Comparison of ENCODE assay signal across 21 cellular contexts in the genomic region with DNA sequence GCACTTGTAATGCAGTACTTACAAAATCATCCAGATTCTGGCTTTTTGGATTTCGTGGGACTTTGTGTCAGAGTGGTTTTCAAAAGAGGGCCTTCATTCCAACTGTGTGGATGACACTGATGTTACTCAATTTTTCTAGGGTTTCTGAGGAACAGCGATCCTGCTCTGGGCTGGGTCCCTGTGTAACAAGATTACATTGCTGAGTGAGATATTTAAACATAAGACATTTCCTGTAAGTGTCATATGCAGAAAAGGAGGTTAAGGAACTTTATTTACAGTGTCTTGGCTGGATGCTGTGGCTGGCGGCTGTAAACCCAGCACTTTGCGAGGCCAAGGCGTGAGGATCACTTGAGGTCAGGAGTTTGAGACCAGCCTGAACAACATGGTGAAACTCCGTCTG. TPM values are rescaled to one million over a fixed set of nuclear protein-coding genes. Genes with fewer than 3 reads are reported as not detected.
A peak's percentile ranks its signal among the peaks of the same experiment; 100 is the strongest.
DNase-seq lines count a peak whose midpoint lies in the region; ATAC-seq and TF ChIP-seq lines count a peak whose summit lies in the region.
"Had no signal": no experiment of that assay in that cellular context is flagged by ENCODE, and none has a peak within 500 bp of the region (broad histone marks: within the 10 kb centered on the region; RNA-seq: fewer than 3 reads in every experiment).

No MANE protein-coding gene starts in this region.

- H3K27ac Mint-ChIP-seq in CD14-positive monocyte (peak overlapping the region; percentile 33 to 69 (median 63)), HFFc6 (peak overlapping the region; percentile 5; the same call in 1 of the 2 replicates), natural killer cell (peak overlapping the region; percentile 89 to 90)
- no peak overlapping the region for H3K27ac Mint-ChIP-seq in activated T-helper 2 cell treated with anti-CD3 and anti-CD28 coated beads, Interferon-gamma antibody, Interleukin-2, Interleukin-4, amounts not matched to agents 10 μg/mL and 5 μg/mL and 100 μg/mL, durations not matched to agents 14 hours and 24 hours and 36 hours
- H3K27ac Mint-ChIP-seq: B cell had no signal

- no peaks in the 10 kb centered on the region for H3K27me3 Mint-ChIP-seq in CD14-positive monocyte (ENCODE audit: low read depth in 3 of 3)
- H3K27me3 Mint-ChIP-seq in HFFc6 (ENCODE audit: insufficient read depth), result no peaks in the 10 kb centered on the region
- H3K27me3 Mint-ChIP-seq in natural killer cell (ENCODE audit: low read depth in 2 of 2), result no peaks in the 10 kb centered on the region
- no peaks in the 10 kb centered on the region for H3K27me3 Mint-ChIP-seq in activated T-helper 2 cell treated with anti-CD3 and anti-CD28 coated beads, Interferon-gamma antibody, Interleukin-2, Interleukin-4, amounts not matched to agents 10 μg/mL and 5 μg/mL and 100 μg/mL, durations not matched to agents 14 hours and 24 hours and 36 hours (ENCODE audit: low read depth)
- H3K27me3 Mint-ChIP-seq: B cell had no signal

- intact Hi-C loops in CD14-positive monocyte (cut with micrococcal nuclease), result no loop called here
- intact Hi-C loops in natural killer cell (cut with micrococcal nuclease), result no loop called here
- intact Hi-C loops in activated T-helper 2 cell treated with anti-CD3 and anti-CD28 coated beads, Interferon-gamma antibody, Interleukin-2, Interleukin-4, amounts not matched to agents 10 μg/mL and 5 μg/mL and 100 μg/mL, durations not matched to agents 14 hours and 24 hours and 36 hours (cut with micrococcal nuclease), result no loop called here

- H3K36me3 Mint-ChIP-seq in CD14-positive monocyte (peaks cover 7 to 24% of the 10 kb centered on the region in 2 donors), HFFc6 (ENCODE audit: low read depth) (no peaks in the 10 kb centered on the region; the same call in 1 of the 2 replicates), natural killer cell (no peaks in the 10 kb centered on the region)
- peaks cover 7% of the 10 kb centered on the region for H3K36me3 Mint-ChIP-seq in activated T-helper 2 cell treated with anti-CD3 and anti-CD28 coated beads, Interferon-gamma antibody, Interleukin-2, Interleukin-4, amounts not matched to agents 10 μg/mL and 5 μg/mL and 100 μg/mL, durations not matched to agents 14 hours and 24 hours and 36 hours (ENCODE audit: low read depth)

- no peaks in the 10 kb centered on the region for H3K9me3 Mint-ChIP-seq in CD14-positive monocyte
- no peaks in the 10 kb centered on the region for H3K9me3 Mint-ChIP-seq in HFFc6
- H3K9me3 Mint-ChIP-seq in natural killer cell, result no peaks in the 10 kb centered on the region
- H3K9me3 Mint-ChIP-seq in activated T-helper 2 cell treated with anti-CD3 and anti-CD28 coated beads, Interferon-gamma antibody, Interleukin-2, Interleukin-4, amounts not matched to agents 10 μg/mL and 5 μg/mL and 100 μg/mL, durations not matched to agents 14 hours and 24 hours and 36 hours, result no peaks in the 10 kb centered on the region

- no peak for TF ChIP-seq CTCF in CD14-positive monocyte (IDR thresholded peaks at IDR 0.05)
- TF ChIP-seq CTCF in HFFc6 (IDR thresholded peaks at IDR 0.05), result no peak
- no peak for TF ChIP-seq CTCF in natural killer cell (IDR thresholded peaks at IDR 0.05)

- peaks cover 61% of the 10 kb centered on the region for H3K4me1 Mint-ChIP-seq in CD14-positive monocyte
- H3K4me1 Mint-ChIP-seq in HFFc6 (ENCODE audit: low read depth), result peaks cover 74% of the 10 kb centered on the region
- peaks cover 66 to 75% of the 10 kb centered on the region in 2 donors for H3K4me1 Mint-ChIP-seq in natural killer cell
- H3K4me1 Mint-ChIP-seq in activated T-helper 2 cell treated with anti-CD3 and anti-CD28 coated beads, Interferon-gamma antibody, Interleukin-2, Interleukin-4, amounts not matched to agents 10 μg/mL and 5 μg/mL and 100 μg/mL, durations not matched to agents 14 hours and 24 hours and 36 hours (ENCODE audit: low read depth), result peaks cover 52% of the 10 kb centered on the region

- no peak for DNase-seq in CD14-positive monocyte (ENCODE audit: low spot score)
- no peak for DNase-seq in HFFc6
- DNase-seq in fibroblast of gingiva (ENCODE audit: low read depth), result peak; percentile 37
- DNase-seq in natural killer cell, result no peak
- DNase-seq in activated T-helper 2 cell treated with anti-CD3 and anti-CD28 coated beads, Interferon-gamma antibody, Interleukin-2, Interleukin-4, amounts not matched to agents 10 μg/mL and 5 μg/mL and 100 μg/mL, durations not matched to agents 14 hours and 24 hours and 36 hours (ENCODE audit: low spot score), result no peak
- DNase-seq in DMS153 treated with DMSO at 0.1 percent for 48 hours (lab: John Stamatoyannopoulos, UW; ENCODE audit: unreplicated experiment), result no peak
- no peak for DNase-seq in NCI-H82 treated with DMSO at 0.1 percent for 48 hours (lab: John Stamatoyannopoulos, UW; ENCODE audit: unreplicated experiment)
- no peak for DNase-seq in NK-92 (lab: John Stamatoyannopoulos, UW; ENCODE audit: unreplicated experiment)
- DNase-seq: activated CD4-positive, alpha-beta T cell treated with anti-CD3 and anti-CD28 coated beads, Interleukin-2, amount 50 U/mL, for 48 hours; anterior cingulate cortex; cortex of kidney; heart left ventricle; islet precursor cell; midbrain; NCI-H2107; NCI-H526 treated with DMSO at 0.1 percent for 48 hours; OCI-M1; ovary; SK-N-SH had no signal

- ATAC-seq in natural killer cell, result peak; percentile 48 to 60 (median 57)
- ATAC-seq: HCT116 had no signal

- H3K4me3 Mint-ChIP-seq in CD14-positive monocyte (no peak overlapping the region), HFFc6 (no peak overlapping the region), natural killer cell (peak overlapping the region; percentile 74)
- H3K4me3 Mint-ChIP-seq in activated T-helper 2 cell treated with anti-CD3 and anti-CD28 coated beads, Interferon-gamma antibody, Interleukin-2, Interleukin-4, amounts not matched to agents 10 μg/mL and 5 μg/mL and 100 μg/mL, durations not matched to agents 14 hours and 24 hours and 36 hours (ENCODE audit: low read depth), result no peak overlapping the region
- H3K4me3 Mint-ChIP-seq: B cell had no signal

RNA-seq across cellular contexts. Expression of a gene that starts 6.7 kb away (rescaled TPM):
- 10 to 100 TPM; 11.5 to 11.7 TPM for polyA plus RNA-seq in CD14-positive monocyte
- 10 to 100 TPM; 75.2 to 93.2 (median 87.0) TPM for total RNA-seq in HFFc6 (2021; fragmentation: NEBNext Ultra II Directional; extraction: Animal tissue kit (Norgen Biotek cat#: 25700))
- total RNA-seq in natural killer cell, result 10 to 100 TPM; 87.7 to 97.4 (median 90.1) TPM
- total RNA-seq in activated T-helper 2 cell treated with anti-CD3 and anti-CD28 coated beads, Interferon-gamma antibody, Interleukin-2, Interleukin-4, amounts not matched to agents 10 μg/mL and 5 μg/mL and 100 μg/mL, durations not matched to agents 14 hours and 24 hours and 36 hours, result 30.8 and 34.3 TPM in 2 replicates
